Comparison of ENCODE assay signal across 22 cellular contexts in the genomic region with DNA sequence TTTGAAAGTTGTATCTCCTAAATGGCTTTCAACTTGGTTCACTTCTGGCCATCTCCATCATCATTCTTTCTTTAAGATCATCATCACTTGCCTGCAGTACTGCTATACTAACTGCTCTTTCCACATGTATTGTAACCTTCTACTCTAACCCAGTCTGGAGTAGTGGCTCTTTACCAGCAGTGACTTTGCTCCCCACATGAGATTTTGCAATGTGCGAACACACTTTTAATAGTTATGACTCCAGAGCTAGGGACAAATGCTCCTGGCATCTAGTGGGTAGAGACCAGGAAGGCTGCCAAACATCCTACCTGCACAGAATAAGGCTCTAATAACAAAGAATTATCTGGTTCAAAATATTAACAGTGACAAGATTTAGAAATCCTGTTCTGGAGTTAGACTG.
DNase-seq lines count a peak whose midpoint lies in the region; ATAC-seq and TF ChIP-seq lines count a peak whose summit lies in the region.
"Had no signal": no experiment of that assay in that cellular context is flagged by ENCODE, and none has a peak within 500 bp of the region (broad histone marks: within the 10 kb centered on the region; RNA-seq: fewer than 3 reads in every experiment).

No MANE protein-coding gene starts in this region.

- H3K27ac ChIP-seq in psoas muscle, result peak overlapping the region; percentile 62
- H3K27ac ChIP-seq: A549; BLaER1 treated with 17β-estradiol and CSF1 and Interleukin-3, amounts not matched to agents 10 nM and 100 nM; GM23248 had no signal

- DNase-seq in Right ventricle myocardium inferior (ENCODE audit: missing footprints), result no peak
- no peak for DNase-seq in left cardiac atrium
- DNase-seq in adipocyte (ENCODE audit: low read depth), result no peak
- no peak for DNase-seq in psoas muscle
- no peak for DNase-seq in UCSD-AML1 (lab: John Stamatoyannopoulos, UW; ENCODE audit: unreplicated experiment)
- no peak for DNase-seq in sciatic nerve (ENCODE audit: low spot score)
- DNase-seq: 8988T; ACHN; AML-193; BE2C; CD4-positive, alpha-beta T cell; CD8-positive, alpha-beta memory T cell; DMS 273 treated with DMSO at 0.1 percent for 48 hours; DMS79; EL; GDM1; GM23248; H7; HCEC 1CT had no signal

- H3K4me1 ChIP-seq in adipocyte (ENCODE audit: control insufficient read depth, insufficient read depth, low read length) (peaks cover 23% of the 10 kb centered on the region), psoas muscle (peaks cover 22% of the 10 kb centered on the region)
- H3K4me1 ChIP-seq: A549, BE2C had no signal

- WGBS in psoas muscle, 3 donors, result 83 to 90% (median 85%) methylated on average over 1 of the region's 1 CpG

- H3K36me3 ChIP-seq in adipocyte (ENCODE audit: control insufficient read depth, insufficient read depth, low read length, severe bottlenecking) (no peaks in the 10 kb centered on the region), psoas muscle (ENCODE audit: insufficient read depth in 1 of 2, low read depth in 1 of 2) (no peaks in the 10 kb centered on the region)
- H3K36me3 ChIP-seq: BE2C; BLaER1 treated with 17β-estradiol and CSF1 and Interleukin-3, amounts not matched to agents 10 nM and 100 nM had no signal

- H3K9ac ChIP-seq in adipocyte (ENCODE audit: low read length), result peak overlapping the region; percentile 19
- H3K9ac ChIP-seq: BLaER1 treated with 17β-estradiol and CSF1 and Interleukin-3, amounts not matched to agents 10 nM and 100 nM; GM23248 had no signal

- intact Hi-C loops in Right ventricle myocardium inferior (cut with DNase I), result no loop called here
- intact Hi-C loops in left cardiac atrium (cut with DNase I), result loop anchor here in 1 of 2 donors (10.0 kb wide), 1 partner anchor 83 kb away; no protein-coding TSS in a partner anchor
- intact Hi-C loops in psoas muscle (cut with DNase I), result loop anchor here in 1 of 2 donors (5.0 to 10.0 kb wide), 2 partner anchors 80 to 613 kb away; no protein-coding TSS in a partner anchor
- intact Hi-C loops in sciatic nerve (cut with DNase I), result no loop called here

- no peaks in the 10 kb centered on the region for H3K9me3 ChIP-seq in adipocyte (ENCODE audit: control insufficient read depth, low read length)
- no peaks in the 10 kb centered on the region for H3K9me3 ChIP-seq in psoas muscle
- H3K9me3 ChIP-seq: A549; BE2C; BLaER1 treated with 17β-estradiol and CSF1 and Interleukin-3, amounts not matched to agents 10 nM and 100 nM had no signal

- H3K4me3 ChIP-seq in adipocyte (ENCODE audit: low read length), result no peak overlapping the region
- no peak overlapping the region for H3K4me3 ChIP-seq in psoas muscle
- H3K4me3 ChIP-seq: A549; BLaER1 treated with 17β-estradiol and CSF1 and Interleukin-3, amounts not matched to agents 10 nM and 100 nM; GM12878; GM23248 had no signal

- peak; percentile 39 for ATAC-seq in Right ventricle myocardium inferior
- no peak for ATAC-seq in left cardiac atrium
- peak; percentile 62 to 91 (median 76) for ATAC-seq in psoas muscle
- ATAC-seq in sciatic nerve, result no peak
- ATAC-seq: A549, GM12878 had no signal

- H3K27me3 ChIP-seq in adipocyte (replicated peaks; ENCODE audit: control insufficient read depth, insufficient read depth, low read length), result no peaks in the 10 kb centered on the region
- H3K27me3 ChIP-seq in psoas muscle (ENCODE audit: insufficient read depth in 3 of 3, low read length in 2 of 3), result no peaks in the 10 kb centered on the region
- H3K27me3 ChIP-seq: BE2C; BLaER1 treated with 17β-estradiol and CSF1 and Interleukin-3, amounts not matched to agents 10 nM and 100 nM had no signal

- no peak for TF ChIP-seq CTCF in psoas muscle (IDR thresholded peaks at IDR 0.05)

Comparison
In these comparisons a context has a peak if more than half of its experiments do, and no peak if none do; other contexts are left out.
1. ATAC-seq: peak in Right ventricle myocardium inferior (single experiment) and psoas muscle (4 of 4); none in left cardiac atrium (0 of 2) and sciatic nerve (single experiment).